10 cellular contexts compared by ENCODE assay signal in genomic region chr11:47918370-47918690, GRCh38.
A peak's percentile ranks its signal among the peaks of the same experiment; 100 is the strongest.
DNase-seq lines count a peak whose midpoint lies in the region; ATAC-seq and TF ChIP-seq lines count a peak whose summit lies in the region.
"Had no signal": no experiment of that assay in that cellular context is flagged by ENCODE, and none has a peak within 500 bp of the region (broad histone marks: within the 10 kb centered on the region; RNA-seq: fewer than 3 reads in every experiment).

No MANE protein-coding gene starts in this region.

- peak overlapping the region; percentile 79 for H4K91ac ChIP-seq in mesenchymal stem cell (ENCODE audit: low read length)

- H3K4me1 Mint-ChIP-seq in activated naive CD8-positive, alpha-beta T cell treated with anti-CD3 and anti-CD28 coated beads, Interleukin-2, amount 10 ng/mL, durations not matched to agents 7 days and 5 days, result peaks cover 37% of the 10 kb centered on the region
- H3K4me1 Mint-ChIP-seq in activated naive CD8-positive, alpha-beta T cell treated with anti-CD3 and anti-CD28 coated beads, Interleukin-2, amount 50 U/mL, for 24 hours, result peaks cover 64% of the 10 kb centered on the region
- H3K4me1 Mint-ChIP-seq in activated CD4-positive, alpha-beta T cell treated with anti-CD3 and anti-CD28 coated beads for 36 hours, result peaks cover 59% of the 10 kb centered on the region

- no peaks in the 10 kb centered on the region for H3K36me3 ChIP-seq in adipocyte (ENCODE audit: control insufficient read depth, insufficient read depth, low read length, severe bottlenecking)
- H3K36me3 ChIP-seq in mesenchymal stem cell (ENCODE audit: control insufficient read depth in 1 of 2, insufficient read depth in 2 of 2, low read depth in 1 of 2, low read length in 2 of 2), result no peaks in the 10 kb centered on the region
- no peaks in the 10 kb centered on the region for H3K36me3 ChIP-seq in thyroid gland

- peak overlapping the region; percentile 75 to 81 for H3K18ac ChIP-seq in mesenchymal stem cell (ENCODE audit: low read depth in 1 of 2, low read length in 2 of 2)

- H3K9ac ChIP-seq in adipocyte (ENCODE audit: low read length) (peak overlapping the region; percentile 82), mesenchymal stem cell (ENCODE audit: low read length) (peak overlapping the region; percentile 74)

- peak overlapping the region; percentile 14 for H3K4me2 ChIP-seq in mesenchymal stem cell (ENCODE audit: low read length, poor library complexity, severe bottlenecking)

- H3K27ac ChIP-seq in mesenchymal stem cell (ENCODE audit: low read length, poor library complexity, severe bottlenecking) (peak overlapping the region; percentile 49), thyroid gland (peak overlapping the region; percentile 75 to 96 (median 82))

- TF ChIP-seq POLR2A in thyroid gland (IDR thresholded peaks at IDR 0.05), result no peak

- WGBS in mesenchymal stem cell, result 37% methylated on average over 2 of the region's 3 CpGs
- WGBS in thyroid gland, 2 donors, result 10 to 17% methylated on average over 3 of the region's 3 CpGs

- peak overlapping the region; percentile 78 for H4K8ac ChIP-seq in mesenchymal stem cell (ENCODE audit: low read length)

- no peaks in the 10 kb centered on the region for H3K27me3 Mint-ChIP-seq in activated naive CD8-positive, alpha-beta T cell treated with anti-CD3 and anti-CD28 coated beads, Interleukin-2, amount 10 ng/mL, durations not matched to agents 7 days and 5 days
- H3K27me3 Mint-ChIP-seq in activated naive CD8-positive, alpha-beta T cell treated with anti-CD3 and anti-CD28 coated beads, Interleukin-2, amount 50 U/mL, for 24 hours, result no peaks in the 10 kb centered on the region
- H3K27me3 Mint-ChIP-seq in activated CD4-positive, alpha-beta T cell treated with anti-CD3 and anti-CD28 coated beads for 36 hours, result no peaks in the 10 kb centered on the region

- H2BK15ac ChIP-seq in mesenchymal stem cell (ENCODE audit: low read depth, poor library complexity, severe bottlenecking), result no peak overlapping the region

- TF ChIP-seq CTCF in thyroid gland (IDR thresholded peaks at IDR 0.05), result no peak

- intact Hi-C loops in thyroid gland (cut with DNase I), result no loop called here
- intact Hi-C loops in activated CD4-positive, alpha-beta T cell treated with anti-CD3 and anti-CD28 coated beads for 36 hours (cut with DNase I, micrococcal nuclease), result no loop called here

- DNase-seq in activated naive CD8-positive, alpha-beta T cell treated with anti-CD3 and anti-CD28 coated beads, Interleukin-2, amount 10 ng/mL, durations not matched to agents 7 days and 5 days, result no peak
- no peak for DNase-seq in activated naive CD8-positive, alpha-beta T cell treated with anti-CD3 and anti-CD28 coated beads, Interleukin-2, amount 50 U/mL, for 24 hours
- no peak for DNase-seq in adipocyte (ENCODE audit: low read depth)
- DNase-seq in mesenchymal stem cell, result no peak
- DNase-seq in thyroid gland, result peak in 1 of 2 donors; percentile 28
- no peak for DNase-seq in activated CD4-positive, alpha-beta T cell treated with anti-CD3 and anti-CD28 coated beads for 36 hours
- no peak for DNase-seq in OCI-M1 (lab: John Stamatoyannopoulos, UW)
- no peak for DNase-seq in MV-4-11 (lab: John Stamatoyannopoulos, UW)
- DNase-seq: activated CD4-positive, alpha-beta T cell treated with anti-CD3 and anti-CD28 coated beads, Interleukin-2, amount 50 U/mL, for 4 hours; NK-92 treated with Interleukin-12 subunit alpha and Interleukin-12 subunit beta, amount 100 ng/mL, for 24 hours had no signal

- H2AFZ ChIP-seq in mesenchymal stem cell (ENCODE audit: low read depth, low read length), result no peak overlapping the region

- peak overlapping the region; percentile 0 to 15 for H2BK12ac ChIP-seq in mesenchymal stem cell (ENCODE audit: low read length in 2 of 2)

- no peaks in the 10 kb centered on the region for H3K9me3 Mint-ChIP-seq in activated naive CD8-positive, alpha-beta T cell treated with anti-CD3 and anti-CD28 coated beads, Interleukin-2, amount 10 ng/mL, durations not matched to agents 7 days and 5 days
- no peaks in the 10 kb centered on the region for H3K9me3 Mint-ChIP-seq in activated naive CD8-positive, alpha-beta T cell treated with anti-CD3 and anti-CD28 coated beads, Interleukin-2, amount 50 U/mL, for 24 hours
- no peaks in the 10 kb centered on the region for H3K9me3 Mint-ChIP-seq in activated CD4-positive, alpha-beta T cell treated with anti-CD3 and anti-CD28 coated beads for 36 hours (ENCODE audit: low read depth)

- H3K36me3 Mint-ChIP-seq in activated naive CD8-positive, alpha-beta T cell treated with anti-CD3 and anti-CD28 coated beads, Interleukin-2, amount 10 ng/mL, durations not matched to agents 7 days and 5 days, result no peaks in the 10 kb centered on the region
- H3K36me3 Mint-ChIP-seq in activated naive CD8-positive, alpha-beta T cell treated with anti-CD3 and anti-CD28 coated beads, Interleukin-2, amount 50 U/mL, for 24 hours (ENCODE audit: low read depth), result no peaks in the 10 kb centered on the region
- no peaks in the 10 kb centered on the region for H3K36me3 Mint-ChIP-seq in activated CD4-positive, alpha-beta T cell treated with anti-CD3 and anti-CD28 coated beads for 36 hours (ENCODE audit: low read depth)

- H2AK5ac ChIP-seq in mesenchymal stem cell (ENCODE audit: low read length, severe bottlenecking), result no peak overlapping the region

- peak overlapping the region; percentile 66 for H2BK120ac ChIP-seq in mesenchymal stem cell (ENCODE audit: low read depth, low read length)

- no peaks in the 10 kb centered on the region for H3K27me3 ChIP-seq in adipocyte (replicated peaks; ENCODE audit: control insufficient read depth, insufficient read depth, low read length)
- H3K27me3 ChIP-seq in mesenchymal stem cell (ENCODE audit: control insufficient read depth in 1 of 2, insufficient read depth in 1 of 2, low read length in 2 of 2), result no peaks in the 10 kb centered on the region
- no peaks in the 10 kb centered on the region for H3K27me3 ChIP-seq in thyroid gland

- POLR2A ChIA-PET in activated naive CD8-positive, alpha-beta T cell treated with anti-CD3 and anti-CD28 coated beads, Interleukin-2, amount 10 ng/mL, durations not matched to agents 7 days and 5 days (lab: Charles Lee), result no interaction called here
- POLR2A ChIA-PET in activated CD4-positive, alpha-beta T cell treated with anti-CD3 and anti-CD28 coated beads for 36 hours (lab: Charles Lee), result no interaction called here

- no peak for ATAC-seq in activated naive CD8-positive, alpha-beta T cell treated with anti-CD3 and anti-CD28 coated beads, Interleukin-2, amount 10 ng/mL, durations not matched to agents 7 days and 5 days (ENCODE audit: low read depth)
- ATAC-seq in activated naive CD8-positive, alpha-beta T cell treated with anti-CD3 and anti-CD28 coated beads, Interleukin-2, amount 50 U/mL, for 24 hours, result no peak
- ATAC-seq in activated CD4-positive, alpha-beta T cell treated with anti-CD3 and anti-CD28 coated beads for 36 hours, result no peak

- H3K4me3 Mint-ChIP-seq in activated naive CD8-positive, alpha-beta T cell treated with anti-CD3 and anti-CD28 coated beads, Interleukin-2, amount 10 ng/mL, durations not matched to agents 7 days and 5 days, result no peak overlapping the region
- H3K4me3 Mint-ChIP-seq in activated naive CD8-positive, alpha-beta T cell treated with anti-CD3 and anti-CD28 coated beads, Interleukin-2, amount 50 U/mL, for 24 hours, result no peak overlapping the region
- H3K4me3 Mint-ChIP-seq in activated CD4-positive, alpha-beta T cell treated with anti-CD3 and anti-CD28 coated beads for 36 hours, result no peak overlapping the region

- H3K27ac Mint-ChIP-seq in activated naive CD8-positive, alpha-beta T cell treated with anti-CD3 and anti-CD28 coated beads, Interleukin-2, amount 10 ng/mL, durations not matched to agents 7 days and 5 days, result peak overlapping the region; percentile 54
- no peak overlapping the region for H3K27ac Mint-ChIP-seq in activated naive CD8-positive, alpha-beta T cell treated with anti-CD3 and anti-CD28 coated beads, Interleukin-2, amount 50 U/mL, for 24 hours
- H3K27ac Mint-ChIP-seq in activated CD4-positive, alpha-beta T cell treated with anti-CD3 and anti-CD28 coated beads for 36 hours, result no peak overlapping the region

- H3K14ac ChIP-seq in mesenchymal stem cell (ENCODE audit: low read length in 2 of 2), result no peak overlapping the region

- no peak overlapping the region for H2BK5ac ChIP-seq in mesenchymal stem cell (ENCODE audit: low read depth, low read length, poor library complexity, severe bottlenecking)

- H3K9me3 ChIP-seq in adipocyte (ENCODE audit: control insufficient read depth, low read length) (no peaks in the 10 kb centered on the region), mesenchymal stem cell (ENCODE audit: control insufficient read depth, low read length) (no peaks in the 10 kb centered on the region), thyroid gland (no peaks in the 10 kb centered on the region)

- CTCF ChIA-PET in activated CD4-positive, alpha-beta T cell treated with anti-CD3 and anti-CD28 coated beads for 36 hours (lab: Charles Lee), result interaction anchor here (0.6 to 0.8 kb wide), 4 partner anchors 16 to 100 kb away, joined by 3 to 4 read pairs (median 3); no protein-coding TSS in a partner anchor

- peak overlapping the region in 1 of 2 experiments; percentile 83 for H3K4ac ChIP-seq in mesenchymal stem cell (ENCODE audit: low read depth in 1 of 2, low read length in 2 of 2)

- no peak overlapping the region for H3K23ac ChIP-seq in mesenchymal stem cell (ENCODE audit: low read length in 2 of 2)

- H3K4me3 ChIP-seq in adipocyte (ENCODE audit: low read length) (peak overlapping the region; percentile 82), mesenchymal stem cell (ENCODE audit: insufficient read depth in 1 of 2, low read depth in 1 of 2, low read length in 2 of 2) (peak overlapping the region in 1 of 2 experiments; percentile 75), thyroid gland (replicated peaks in 1 of 3) (no peak overlapping the region)

- H3K4me1 ChIP-seq in adipocyte (ENCODE audit: control insufficient read depth, insufficient read depth, low read length) (peaks cover 27% of the 10 kb centered on the region), mesenchymal stem cell (ENCODE audit: control insufficient read depth, insufficient read depth, low read depth, low read length) (peaks cover 15% of the 10 kb centered on the region), thyroid gland (peaks cover 31 to 62% of the 10 kb centered on the region in 2 donors)

- no peaks in the 10 kb centered on the region for H3K79me1 ChIP-seq in mesenchymal stem cell (replicated peaks; ENCODE audit: low read length, poor library complexity, severe bottlenecking)
